Comparison of ENCODE assay signal across 12 cellular contexts in genomic region chr5:175907484-175907883, GRCh38. TPM values are rescaled to one million over a fixed set of nuclear protein-coding genes. Genes with fewer than 3 reads are reported as not detected.
"Had no signal": no experiment of that assay in that cellular context is flagged by ENCODE, and none has a peak within 500 bp of the region (broad histone marks: within the 10 kb centered on the region; RNA-seq: fewer than 3 reads in every experiment).

No MANE protein-coding gene starts in this region.

RNA-seq across cellular contexts. Expression of gene CPLX2, which starts 36.1 kb away (rescaled TPM):
- total RNA-seq: activated CD4-positive, alpha-beta memory T cell treated with anti-CD3 and anti-CD28 coated beads, Interleukin-2, amount 10 ng/mL, durations not matched to agents 7 days and 5 days; activated CD4-positive, alpha-beta T cell treated with anti-CD3 and anti-CD28 coated beads for 36 hours; activated CD4-positive, alpha-beta T cell treated with anti-CD3 and anti-CD28 coated beads, Interleukin-2, amount 10 ng/mL, durations not matched to agents 7 days and 5 days; activated naive CD8-positive, alpha-beta T cell treated with anti-CD3 and anti-CD28 coated beads, Interleukin-2, amount 10 ng/mL, durations not matched to agents 7 days and 5 days; activated T-helper 2 cell treated with anti-CD3 and anti-CD28 coated beads, Interferon-gamma antibody, Interleukin-2, Interleukin-4, amounts not matched to agents 10 μg/mL and 5 μg/mL and 100 μg/mL, durations not matched to agents 14 hours and 24 hours and 36 hours; ascending aorta; bronchial epithelial cell; cardiac muscle cell; T-cell; T-helper 1 cell treated with Interleukin-12 subunit alpha and Interleukin-12 subunit beta and Interleukin-4 antibody, amounts not matched to agents 30 ng/mL and 1 ng/mL, for 36 hours; T-helper 17 cell; T-helper 2 cell treated with Interferon-gamma antibody and Interleukin-4, amounts not matched to agents 100 ng/mL and 5 ng/mL, for 36 hours had no signal
